ENCODE assay signal across 18 cellular contexts in the genomic region with DNA sequence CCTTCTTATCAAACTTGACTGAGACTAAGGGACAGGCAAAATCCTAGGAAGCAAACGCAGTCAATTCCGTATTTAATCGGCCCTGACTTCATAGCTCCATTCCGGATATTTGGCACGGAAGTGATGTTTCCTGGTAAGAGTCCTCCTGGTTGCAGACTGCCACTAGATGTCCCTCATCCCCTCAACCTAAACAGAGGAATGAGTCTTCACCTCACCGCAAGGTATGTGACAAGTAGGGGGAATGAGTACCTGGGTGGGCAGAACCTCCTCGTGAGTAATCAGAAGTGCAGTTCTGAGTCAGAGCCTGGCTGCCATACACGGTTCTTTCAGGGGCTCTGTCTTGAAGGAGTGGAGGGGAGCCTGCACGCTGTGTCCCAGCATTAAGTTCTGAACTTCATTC.
DNase-seq lines count a peak whose midpoint lies in the region; FAIRE-seq and TF ChIP-seq lines count a peak whose summit lies in the region.
"Had no signal": no experiment of that assay in that cellular context is flagged by ENCODE, and none has a peak within 500 bp of the region (broad histone marks: within the 10 kb centered on the region; RNA-seq: fewer than 3 reads in every experiment).

No MANE protein-coding gene starts in this region.

- H3K9me3 Mint-ChIP-seq in astrocyte (ENCODE audit: unreplicated experiment) = peaks cover 4% of the 10 kb centered on the region
- H3K9me3 Mint-ChIP-seq: nephron progenitor cell had no signal

- H3K4me2 ChIP-seq in astrocyte (ENCODE audit: low read length) = peak overlapping the region; percentile 7

- no peak overlapping the region for H2AFZ ChIP-seq in astrocyte (ENCODE audit: low read depth, low read length)

- no peaks in the 10 kb centered on the region for H3K9me3 ChIP-seq in A673 (ENCODE audit: low read depth, low read length, poor library complexity, severe bottlenecking)
- H3K9me3 ChIP-seq in astrocyte (ENCODE audit: insufficient read depth, low read depth, low read length) = no peaks in the 10 kb centered on the region
- H3K9me3 ChIP-seq in prostate gland = no peaks in the 10 kb centered on the region
- H3K9me3 ChIP-seq: uterus had no signal

- FAIRE-seq in astrocyte (lab: Jason Lieb, UNC) = no peak
- FAIRE-seq: A204.1 had no signal

- POLR2A ChIA-PET in A673 (lab: Charles Lee; ENCODE audit: low non-redundant PET) = no interaction called here

- DNase-seq in A673 (ENCODE audit: low spot score) (no peak), HT1080 (ENCODE audit: low read depth) (peak; percentile 34), astrocyte (ENCODE audit: low read depth) (peak; percentile 79), iPS-NIHi7 (ENCODE audit: extremely low spot score) (peak; percentile 50), prostate gland (ENCODE audit: low spot score) (no peak), inferior parietal cortex (ENCODE audit: extremely low spot score) (no peak)
- DNase-seq in activated CD4-positive, alpha-beta T cell treated with anti-CD3 and anti-CD28 coated beads, Interleukin-2, amount 50 U/mL, for 48 hours = no peak
- no peak for DNase-seq in activated CD8-positive, alpha-beta memory T cell treated with anti-CD3 and anti-CD28 coated beads, Interleukin-2, amount 50 U/mL, for 48 hours
- DNase-seq: activated naive CD4-positive, alpha-beta T cell treated with anti-CD3 and anti-CD28 coated beads, Interleukin-2, amount 50 U/mL, for 16 hours; CD4-positive, CD25-positive, alpha-beta regulatory T cell; Kasumi-1; NCI-H1436; nephron progenitor cell; retina; uterus had no signal

- TF ChIP-seq POLR2A in prostate gland (IDR thresholded peaks at IDR 0.05) = no peak

- CTCF ChIA-PET in A673 (lab: Charles Lee) = no interaction called here

- no peaks in the 10 kb centered on the region for H3K4me1 ChIP-seq in A673 (ENCODE audit: insufficient read depth, low read length, poor library complexity, severe bottlenecking)
- peaks cover 8% of the 10 kb centered on the region for H3K4me1 ChIP-seq in astrocyte (ENCODE audit: insufficient read depth, low read length)
- no peaks in the 10 kb centered on the region for H3K4me1 ChIP-seq in prostate gland (replicated peaks)
- H3K4me1 ChIP-seq: uterus had no signal

- H3K4me1 Mint-ChIP-seq in astrocyte (ENCODE audit: low read depth, unreplicated experiment) = peaks cover 5% of the 10 kb centered on the region
- H3K4me1 Mint-ChIP-seq: CD4-positive, CD25-positive, alpha-beta regulatory T cell; memory B cell; nephron progenitor cell had no signal

- BruUV-seq in A673 (replicated peaks; lab: Mats Ljungman, UMichigan) = no TSS peak

- no peaks in the 10 kb centered on the region for H3K27me3 Mint-ChIP-seq in astrocyte (ENCODE audit: low read depth, unreplicated experiment)
- H3K27me3 Mint-ChIP-seq: CD4-positive, CD25-positive, alpha-beta regulatory T cell had no signal

- TF ChIP-seq CTCF in A673 (conservative IDR thresholded peaks at IDR 0.05; ENCODE audit: low read depth, low read length) = peak; percentile 43; the same call in 1 of the 2 replicates
- TF ChIP-seq CTCF in astrocyte (IDR thresholded peaks at IDR 0.05; ENCODE audit: insufficient read depth, low read depth, low read length) = no peak
- no peak for TF ChIP-seq CTCF in prostate gland (IDR thresholded peaks at IDR 0.05)

- intact Hi-C loops in A673 (cut with micrococcal nuclease; ENCODE audit: unreplicated experiment) (no loop called here), prostate gland (cut with DNase I) (no loop called here)

- H3K27ac ChIP-seq in A673 (ENCODE audit: low read depth, low read length, poor library complexity, severe bottlenecking) (no peak overlapping the region), astrocyte (ENCODE audit: low read depth, low read length) (peak overlapping the region; percentile 18), prostate gland (no peak overlapping the region)
- H3K27ac ChIP-seq: uterus had no signal

- no peak overlapping the region for H3K9ac ChIP-seq in astrocyte (ENCODE audit: low read length)

- no peaks in the 10 kb centered on the region for H3K36me3 Mint-ChIP-seq in astrocyte (ENCODE audit: low read depth, unreplicated experiment)
- H3K36me3 Mint-ChIP-seq: memory B cell had no signal

- no peak overlapping the region for H3K4me3 Mint-ChIP-seq in astrocyte (ENCODE audit: unreplicated experiment)
- H3K4me3 Mint-ChIP-seq: CD4-positive, CD25-positive, alpha-beta regulatory T cell; memory B cell; nephron progenitor cell; stimulated activated naive CD8-positive, alpha-beta T cell treated with anti-CD3 and anti-CD28 coated beads, Interleukin-15, Interleukin-2, amounts not matched to agents 100 ng/mL and 50 ng/mL, for 24 hours had no signal

- no peaks in the 10 kb centered on the region for H3K36me3 ChIP-seq in A673 (ENCODE audit: insufficient read depth, low read length, poor library complexity, severe bottlenecking)
- no peaks in the 10 kb centered on the region for H3K36me3 ChIP-seq in astrocyte (ENCODE audit: insufficient read depth, low read length)
- no peaks in the 10 kb centered on the region for H3K36me3 ChIP-seq in prostate gland
- H3K36me3 ChIP-seq: uterus had no signal

- H4K20me1 ChIP-seq in astrocyte (ENCODE audit: insufficient read depth, low read length) = no peaks in the 10 kb centered on the region

- no peaks in the 10 kb centered on the region for H3K27me3 ChIP-seq in A673 (replicated peaks; ENCODE audit: insufficient read depth, low read depth, low read length, poor library complexity)
- no peaks in the 10 kb centered on the region for H3K27me3 ChIP-seq in astrocyte (ENCODE audit: insufficient read depth, low read length)
- H3K27me3 ChIP-seq in prostate gland (replicated peaks; ENCODE audit: insufficient read depth) = no peaks in the 10 kb centered on the region
- H3K27me3 ChIP-seq: uterus had no signal

- H3K4me3 ChIP-seq in A673 (ENCODE audit: low read depth, low read length, poor library complexity, severe bottlenecking) (no peak overlapping the region), astrocyte (ENCODE audit: insufficient read depth, low read depth, low read length) (no peak overlapping the region), prostate gland (no peak overlapping the region)
- H3K4me3 ChIP-seq: uterus had no signal

- WGBS in prostate gland = 87% methylated on average over 9 of the region's 9 CpGs

- no peak overlapping the region for H3K27ac Mint-ChIP-seq in astrocyte (ENCODE audit: unreplicated experiment)
- H3K27ac Mint-ChIP-seq: CD4-positive, CD25-positive, alpha-beta regulatory T cell; memory B cell; nephron progenitor cell; stimulated activated naive CD8-positive, alpha-beta T cell treated with anti-CD3 and anti-CD28 coated beads, Interleukin-15, Interleukin-2, amounts not matched to agents 100 ng/mL and 50 ng/mL, for 24 hours had no signal

- H3K79me2 ChIP-seq in astrocyte (ENCODE audit: insufficient read depth, low read length) = no peaks in the 10 kb centered on the region

Comparison
In these comparisons a context has a peak if more than half of its experiments do, and no peak if none do; other contexts are left out.
1. DNase-seq: peak in HT1080 (single experiment), astrocyte (single experiment) and iPS-NIHi7 (single experiment); none in A673 (single experiment), activated CD4-positive, alpha-beta T cell treated with anti-CD3 and anti-CD28 coated beads, Interleukin-2, amount 50 U/mL, for 48 hours (0 of 2), prostate gland (single experiment), inferior parietal cortex (single experiment) and activated CD8-positive, alpha-beta memory T cell treated with anti-CD3 and anti-CD28 coated beads, Interleukin-2, amount 50 U/mL, for 48 hours (single experiment).